20 cellular contexts compared by ENCODE assay signal in the genomic region with DNA sequence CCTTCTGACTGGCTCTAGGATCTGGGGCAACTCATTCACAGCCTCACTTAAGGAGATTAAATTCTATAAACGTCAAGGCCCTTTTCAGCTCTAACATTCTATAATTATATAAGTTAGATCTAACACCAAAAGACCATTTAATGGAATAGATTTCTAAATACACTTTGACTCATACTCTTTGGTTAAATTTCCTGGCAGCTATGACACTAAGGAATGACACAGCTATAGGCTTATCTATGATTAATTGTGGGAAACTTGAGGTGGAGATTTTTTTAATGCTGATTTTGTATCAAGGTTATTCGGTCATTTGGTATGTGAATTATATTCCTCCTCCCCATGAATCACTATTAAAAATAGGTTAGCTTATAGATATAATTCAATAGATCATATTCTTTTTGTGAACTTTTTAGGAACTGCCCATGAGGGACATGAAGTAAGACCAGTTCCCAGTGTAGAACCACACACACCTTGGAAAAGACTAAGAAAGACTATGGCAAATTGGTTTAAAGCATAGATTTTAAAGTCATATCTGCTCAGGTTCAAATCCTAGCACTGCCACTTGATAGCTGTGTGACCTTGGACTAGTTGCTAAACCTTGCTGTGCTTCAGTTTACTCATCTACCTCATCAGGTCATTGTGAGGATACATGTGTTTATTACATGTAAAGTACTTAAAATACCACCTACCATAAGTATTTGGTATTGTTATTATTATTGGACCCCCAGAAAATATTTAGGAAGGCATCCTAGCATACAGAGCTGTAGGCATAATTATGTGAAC.
A peak's percentile ranks its signal among the peaks of the same experiment; 100 is the strongest.
DNase-seq lines count a peak whose midpoint lies in the region; ATAC-seq and TF ChIP-seq lines count a peak whose summit lies in the region.
"Had no signal": no experiment of that assay in that cellular context is flagged by ENCODE, and none has a peak within 500 bp of the region (broad histone marks: within the 10 kb centered on the region; RNA-seq: fewer than 3 reads in every experiment).

No MANE protein-coding gene starts in this region.

- H3K4me3 ChIP-seq in esophagus squamous epithelium (no peak overlapping the region), smooth muscle cell (no peak overlapping the region), tibial nerve (no peak overlapping the region)
- H3K4me3 ChIP-seq: ascending aorta, gastroesophageal sphincter, GM23338 had no signal

- H3K4me1 Mint-ChIP-seq in activated naive CD4-positive, alpha-beta T cell treated with anti-CD3 and anti-CD28 coated beads, Interleukin-2, amount 50 U/mL, for 24 hours: peaks cover 14% of the 10 kb centered on the region
- H3K4me1 Mint-ChIP-seq in T-cell: peaks cover 8 to 15% (median 10%) of the 10 kb centered on the region in 3 donors
- H3K4me1 Mint-ChIP-seq: GM23338 had no signal

- peak overlapping the region; percentile 13 for H3K27ac Mint-ChIP-seq in activated naive CD4-positive, alpha-beta T cell treated with anti-CD3 and anti-CD28 coated beads, Interleukin-2, amount 50 U/mL, for 24 hours
- H3K27ac Mint-ChIP-seq in T-cell: no peak overlapping the region
- H3K27ac Mint-ChIP-seq: activated CD4-positive, alpha-beta T cell treated with anti-CD3 and anti-CD28 coated beads, Interleukin-2, amount 10 ng/mL, durations not matched to agents 7 days and 5 days; GM23338 had no signal

- no peaks in the 10 kb centered on the region for H3F3A ChIP-seq in smooth muscle cell (ENCODE audit: low read depth)

- no peaks in the 10 kb centered on the region for H4K20me1 ChIP-seq in smooth muscle cell (ENCODE audit: low read depth)

- CTCF ChIA-PET in RWPE1 (lab: Yijun Ruan, JAX) (interaction anchor here (0.6 to 1.0 kb wide), 2 partner anchors 56 to 85 kb away, joined by 3 to 4 read pairs; no protein-coding TSS in a partner anchor), T-cell (lab: Charles Lee) (interaction anchor here in 1 of 2 donors (1.5 kb wide), 1 partner anchor 33 kb away, joined by 4 read pairs; no protein-coding TSS in a partner anchor)

- TF ChIP-seq POLR2A in esophagus squamous epithelium (IDR thresholded peaks at IDR 0.05): no peak
- TF ChIP-seq POLR2A in tibial nerve (IDR thresholded peaks at IDR 0.05): no peak

- no peak overlapping the region for H3K9ac ChIP-seq in smooth muscle cell (ENCODE audit: low read depth)
- H3K9ac ChIP-seq: KMS-11 had no signal

- H3K27ac ChIP-seq in RWPE1 (no peak overlapping the region), esophagus squamous epithelium (peak overlapping the region; percentile 60 to 68 (median 66)), smooth muscle cell (ENCODE audit: low read depth) (peak overlapping the region; percentile 47), tibial nerve (no peak overlapping the region)
- H3K27ac ChIP-seq: ascending aorta, gastroesophageal sphincter, KMS-11 had no signal

- no peaks in the 10 kb centered on the region for H3K27me3 Mint-ChIP-seq in activated naive CD4-positive, alpha-beta T cell treated with anti-CD3 and anti-CD28 coated beads, Interleukin-2, amount 50 U/mL, for 24 hours
- H3K27me3 Mint-ChIP-seq in T-cell: no peaks in the 10 kb centered on the region
- H3K27me3 Mint-ChIP-seq: activated CD4-positive, alpha-beta T cell treated with anti-CD3 and anti-CD28 coated beads, Interleukin-2, amount 10 ng/mL, durations not matched to agents 7 days and 5 days had no signal

- no peak overlapping the region for H2AFZ ChIP-seq in smooth muscle cell (ENCODE audit: low read depth)
- H2AFZ ChIP-seq: GM23338 had no signal

- H3K9me3 ChIP-seq in esophagus squamous epithelium: no peaks in the 10 kb centered on the region
- no peaks in the 10 kb centered on the region for H3K9me3 ChIP-seq in smooth muscle cell (replicated peaks; ENCODE audit: low read depth)
- H3K9me3 ChIP-seq in tibial nerve: no peaks in the 10 kb centered on the region
- H3K9me3 ChIP-seq: ascending aorta, gastroesophageal sphincter had no signal

- intact Hi-C loops in esophagus squamous epithelium (cut with DNase I): no loop called here

- H3K36me3 ChIP-seq in esophagus squamous epithelium (no peaks in the 10 kb centered on the region), smooth muscle cell (ENCODE audit: low read depth) (no peaks in the 10 kb centered on the region), tibial nerve (no peaks in the 10 kb centered on the region)
- H3K36me3 ChIP-seq: ascending aorta, gastroesophageal sphincter had no signal

- H3K9me3 Mint-ChIP-seq in activated naive CD4-positive, alpha-beta T cell treated with anti-CD3 and anti-CD28 coated beads, Interleukin-2, amount 50 U/mL, for 24 hours: no peaks in the 10 kb centered on the region
- no peaks in the 10 kb centered on the region for H3K9me3 Mint-ChIP-seq in T-cell
- H3K9me3 Mint-ChIP-seq: activated CD4-positive, alpha-beta T cell treated with anti-CD3 and anti-CD28 coated beads, Interleukin-2, amount 10 ng/mL, durations not matched to agents 7 days and 5 days; GM23338 had no signal

- H3K27me3 ChIP-seq in esophagus squamous epithelium (no peaks in the 10 kb centered on the region), smooth muscle cell (ENCODE audit: low read depth) (no peaks in the 10 kb centered on the region), tibial nerve (no peaks in the 10 kb centered on the region)
- H3K27me3 ChIP-seq: ascending aorta, gastroesophageal sphincter had no signal

- TF ChIP-seq CTCF in RWPE1 (conservative IDR thresholded peaks at IDR 0.05; ENCODE audit: low read depth): no peak
- TF ChIP-seq CTCF in esophagus squamous epithelium (IDR thresholded peaks at IDR 0.05): no peak
- TF ChIP-seq CTCF in smooth muscle cell (IDR thresholded peaks at IDR 0.05; ENCODE audit: borderline replicate concordance, insufficient read depth, poor library complexity, severe bottlenecking): no peak
- TF ChIP-seq CTCF in tibial nerve (IDR thresholded peaks at IDR 0.05): no peak

- DNase-seq in activated naive CD4-positive, alpha-beta T cell treated with anti-CD3 and anti-CD28 coated beads, Interleukin-2, amount 50 U/mL, for 16 hours: no peak
- DNase-seq in RWPE1 (ENCODE audit: low spot score) (peak; percentile 77), esophagus squamous epithelium (lab: John Stamatoyannopoulos, UW) (no peak), smooth muscle cell (lab: John Stamatoyannopoulos, UW; ENCODE audit: unreplicated experiment) (no peak), tibial nerve (ENCODE audit: low spot score in 2 of 2) (no peak), NCI-H774 (lab: John Stamatoyannopoulos, UW) (no peak), T-cell (no peak)
- DNase-seq: activated CD4-positive, alpha-beta T cell treated with anti-CD3 and anti-CD28 coated beads, Interleukin-2, amount 10 ng/mL, durations not matched to agents 7 days and 5 days; Calu3; midbrain; NCI-H1694; NCI-H524; occipital lobe; stimulated activated naive CD4-positive, alpha-beta T cell treated with Interleukin-2 at 50 U/mL for 16 hours had no signal

- H3K4me2 ChIP-seq in smooth muscle cell: peak overlapping the region; percentile 46
- H3K4me2 ChIP-seq: GM23338, KMS-11 had no signal

- H3K79me2 ChIP-seq in smooth muscle cell (ENCODE audit: low read depth): no peaks in the 10 kb centered on the region

- H3K4me1 ChIP-seq in esophagus squamous epithelium (peaks cover 0 to 56% (median 28%) of the 10 kb centered on the region in 3 donors), smooth muscle cell (ENCODE audit: low read depth) (no peaks in the 10 kb centered on the region), tibial nerve (no peaks in the 10 kb centered on the region)
- H3K4me1 ChIP-seq: ascending aorta, gastroesophageal sphincter had no signal

- POLR2A ChIA-PET in RWPE1 (lab: Yijun Ruan, JAX; ENCODE audit: low non-redundant PET): no interaction called here
- POLR2A ChIA-PET in T-cell (lab: Charles Lee): no interaction called here

- 31 to 39% methylated on average over 2 of the region's 2 CpGs for WGBS in esophagus squamous epithelium, 2 donors
- WGBS in smooth muscle cell (ENCODE audit: low lambda C conversion rate): 41% methylated on average over 2 of the region's 2 CpGs
- whole genome bisulfite sequencing in tibial nerve, 2 donors: 76 to 89% methylated on average over 2 of the region's 2 CpGs

- ATAC-seq in T-cell (replicated peaks in 1 of 4): no peak
- ATAC-seq: gastroesophageal sphincter, GM23338, Right ventricle myocardium inferior had no signal

- H3K4me3 Mint-ChIP-seq in activated naive CD4-positive, alpha-beta T cell treated with anti-CD3 and anti-CD28 coated beads, Interleukin-2, amount 50 U/mL, for 24 hours: no peak overlapping the region
- H3K4me3 Mint-ChIP-seq in T-cell: no peak overlapping the region
- H3K4me3 Mint-ChIP-seq: activated CD4-positive, alpha-beta T cell treated with anti-CD3 and anti-CD28 coated beads, Interleukin-2, amount 10 ng/mL, durations not matched to agents 7 days and 5 days; GM23338 had no signal

- no peaks in the 10 kb centered on the region for H3K36me3 Mint-ChIP-seq in activated naive CD4-positive, alpha-beta T cell treated with anti-CD3 and anti-CD28 coated beads, Interleukin-2, amount 50 U/mL, for 24 hours
- H3K36me3 Mint-ChIP-seq in T-cell: no peaks in the 10 kb centered on the region

- no peak for TF ChIP-seq EP300 in tibial nerve (IDR thresholded peaks at IDR 0.05)

Comparison
In these comparisons a context has a peak if more than half of its experiments do, and no peak if none do; other contexts are left out.
1. H3K27ac ChIP-seq: peak in esophagus squamous epithelium (4 of 4) and smooth muscle cell (single experiment); none in RWPE1 (single experiment) and tibial nerve (0 of 4).